1 cellular context compared by ENCODE assay signal in the genomic region with DNA sequence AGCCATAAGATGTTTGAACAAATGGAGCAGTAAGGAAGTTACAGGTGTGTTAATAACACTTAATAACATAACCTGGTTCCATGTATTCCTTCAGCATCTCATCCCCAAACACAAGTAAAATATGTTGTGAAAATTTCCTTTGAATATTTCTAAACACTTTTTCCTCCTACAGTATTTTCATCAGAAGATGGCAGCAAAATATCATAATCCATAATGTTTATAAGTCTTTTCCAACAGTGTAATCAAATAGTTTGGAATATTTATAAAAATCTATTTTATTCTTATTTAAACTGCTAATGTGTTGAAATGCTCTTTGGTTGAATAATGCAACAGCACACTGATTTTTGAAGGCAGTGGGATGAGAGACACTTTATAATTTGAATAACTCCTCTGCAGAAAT.
TF ChIP-seq lines count a peak whose summit lies in the region.

No MANE protein-coding gene starts in this region.

TF ChIP-seq in IMR-90, 13 proteins besides CTCF, POLR2A, EP300 and RAD21 (continued from another document):
- no peak for TF ChIP-seq NFE2L2 (IDR thresholded peaks at IDR 0.05; ENCODE audit: low read depth, low read length)
- TF ChIP-seq CHD1 (IDR thresholded peaks at IDR 0.05; ENCODE audit: low read depth, low read length): no peak
